In genomic region chr5:140690376-140690932, GRCh38 we compare ENCODE assay signal across 1 cellular context.
TF ChIP-seq lines count a peak whose summit lies in the region.

No MANE protein-coding gene starts in this region.

TF ChIP-seq in A549, 52 proteins besides CTCF, POLR2A, EP300 and RAD21:
- TF ChIP-seq RFX5 (IDR thresholded peaks at IDR 0.05) (no peak), EHMT2 (IDR thresholded peaks at IDR 0.05; ENCODE audit: low read depth) (no peak)
